12 cellular contexts compared by ENCODE assay signal in the genomic region with DNA sequence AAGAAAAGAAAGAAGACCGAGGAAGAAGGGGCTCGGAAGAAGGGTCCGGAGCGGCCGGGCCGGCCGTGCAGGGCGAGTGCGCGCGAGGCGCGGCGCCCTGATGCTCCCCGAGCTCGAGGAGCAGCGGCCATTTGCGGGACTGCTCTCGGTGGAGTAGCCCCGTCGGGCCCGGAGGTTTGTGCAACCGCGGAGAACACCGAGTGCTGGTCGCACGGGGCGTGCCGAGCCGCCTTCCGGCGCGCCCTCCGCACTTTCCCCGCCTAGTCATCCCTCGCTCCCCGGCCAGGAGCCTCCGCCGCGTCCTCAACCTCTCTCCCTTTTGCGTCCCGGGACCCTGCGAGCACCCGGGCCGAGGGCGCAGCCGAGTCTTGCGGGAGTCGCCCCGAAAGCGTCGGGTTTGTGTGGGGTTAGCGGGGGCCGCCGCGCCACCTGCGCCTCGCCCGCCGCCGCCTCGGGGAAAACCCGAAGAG.
DNase-seq lines count a peak whose midpoint lies in the region; ATAC-seq and TF ChIP-seq lines count a peak whose summit lies in the region.
"Had no signal": no experiment of that assay in that cellular context is flagged by ENCODE, and none has a peak within 500 bp of the region (broad histone marks: within the 10 kb centered on the region; RNA-seq: fewer than 3 reads in every experiment).

No MANE protein-coding gene starts in this region.

- no peak for TF ChIP-seq POLR2A in body of pancreas (IDR thresholded peaks at IDR 0.05)

- peaks cover 22% of the 10 kb centered on the region for H3K27me3 ChIP-seq in HUES64 (ENCODE audit: insufficient read depth, low read length)
- peaks cover 0 to 42% (median 10%) of the 10 kb centered on the region in 45 donors for H3K27me3 ChIP-seq in dorsolateral prefrontal cortex
- no peaks in the 10 kb centered on the region for H3K27me3 ChIP-seq in body of pancreas
- H3K27me3 ChIP-seq in CD8-positive, alpha-beta memory T cell (ENCODE audit: insufficient read depth, low read length, poor library complexity, severe bottlenecking) = no peaks in the 10 kb centered on the region

- H3K27ac Mint-ChIP-seq in CD14-positive monocyte = no peak overlapping the region
- no peak overlapping the region for H3K27ac Mint-ChIP-seq in natural killer cell treated with Interleukin-12 subunit alpha and Interleukin-12 subunit beta and Interleukin-15 and Interleukin-18, amount 100 ng/mL, for 72 hours
- no peak overlapping the region for H3K27ac Mint-ChIP-seq in CD8-positive, alpha-beta memory T cell
- H3K27ac Mint-ChIP-seq: CD4-positive, alpha-beta T cell had no signal

- H3K9me3 Mint-ChIP-seq in CD14-positive monocyte = peaks cover 0 to 22% (median 17%) of the 10 kb centered on the region in 7 donors
- peaks cover 4% of the 10 kb centered on the region for H3K9me3 Mint-ChIP-seq in natural killer cell treated with Interleukin-12 subunit alpha and Interleukin-12 subunit beta and Interleukin-15 and Interleukin-18, amount 100 ng/mL, for 72 hours
- peaks cover 0 to 33% (median 17%) of the 10 kb centered on the region in 5 donors for H3K9me3 Mint-ChIP-seq in CD8-positive, alpha-beta memory T cell
- H3K9me3 Mint-ChIP-seq: CD4-positive, alpha-beta T cell had no signal

- CTCF ChIA-PET in CD8-positive, alpha-beta memory T cell (lab: Charles Lee) = no interaction called here

- H3K27me3 Mint-ChIP-seq in CD14-positive monocyte (ENCODE audit: low read depth in 3 of 3) = peaks cover 30 to 63% (median 41%) of the 10 kb centered on the region in 3 donors
- peaks cover 29 to 39% of the 10 kb centered on the region in 2 donors for H3K27me3 Mint-ChIP-seq in natural killer cell treated with Interleukin-12 subunit alpha and Interleukin-12 subunit beta and Interleukin-15 and Interleukin-18, amount 100 ng/mL, for 72 hours
- peaks cover 29 to 33% of the 10 kb centered on the region in 2 donors for H3K27me3 Mint-ChIP-seq in CD8-positive, alpha-beta memory T cell

- no peaks in the 10 kb centered on the region for H3K9me3 ChIP-seq in HUES64 (ENCODE audit: insufficient read depth, low read depth, low read length)
- H3K9me3 ChIP-seq in body of pancreas = no peaks in the 10 kb centered on the region
- no peaks in the 10 kb centered on the region for H3K9me3 ChIP-seq in CD8-positive, alpha-beta memory T cell (ENCODE audit: low read length)

- under 1% methylated on average over 63 of the region's 63 CpGs for WGBS in HUES64
- WGBS in body of pancreas, 2 donors = 0 to 5% methylated on average over 6 to 20 of the region's 63 CpGs

- intact Hi-C loops in CD14-positive monocyte (cut with micrococcal nuclease) = no loop called here
- intact Hi-C loops in dorsolateral prefrontal cortex (cut with DNase I) = no loop called here
- intact Hi-C loops in body of pancreas (cut with DNase I) = no loop called here

- H3K4me3 ChIP-seq in HUES64 (ENCODE audit: low read length) (peak overlapping the region; percentile 47), dorsolateral prefrontal cortex (peak overlapping the region in 49 of 59 donors; percentile 2 to 54 (median 33)), body of pancreas (no peak overlapping the region)
- no peak overlapping the region for H3K4me3 ChIP-seq in CD8-positive, alpha-beta memory T cell (ENCODE audit: low read length)
- H3K4me3 ChIP-seq: K562 had no signal

- H3K36me3 ChIP-seq in HUES64 (ENCODE audit: insufficient read depth, low read length) = no peaks in the 10 kb centered on the region
- H3K36me3 ChIP-seq in body of pancreas (replicated peaks in 1 of 2; ENCODE audit: insufficient read depth in 1 of 2, low read depth in 2 of 2) = no peaks in the 10 kb centered on the region
- H3K36me3 ChIP-seq in CD8-positive, alpha-beta memory T cell (ENCODE audit: insufficient read depth, low read length) = no peaks in the 10 kb centered on the region
- H3K36me3 ChIP-seq: WERI-Rb-1 had no signal

- H3K27ac ChIP-seq in HUES64 (ENCODE audit: low read depth, low read length) (no peak overlapping the region), dorsolateral prefrontal cortex (no peak overlapping the region), body of pancreas (no peak overlapping the region)
- H3K27ac ChIP-seq in CD8-positive, alpha-beta memory T cell (ENCODE audit: low read depth, low read length) = no peak overlapping the region
- H3K27ac ChIP-seq: WERI-Rb-1 had no signal

- no peak overlapping the region for H3K9ac ChIP-seq in HUES64 (ENCODE audit: low read depth, low read length)

- DNase-seq in CD14-positive monocyte (ENCODE audit: low spot score) = no peak
- DNase-seq in dorsolateral prefrontal cortex = no peak
- no peak for DNase-seq in natural killer cell treated with Interleukin-12 subunit alpha and Interleukin-12 subunit beta and Interleukin-15 and Interleukin-18, amount 100 ng/mL, for 72 hours (ENCODE audit: low spot score)
- DNase-seq in SW 1271 (lab: John Stamatoyannopoulos, UW) = no peak
- no peak for DNase-seq in body of pancreas
- DNase-seq in CD8-positive, alpha-beta memory T cell = no peak
- DNase-seq in germinal center (ENCODE audit: low spot score) = no peak
- DNase-seq: dermis blood vessel endothelial cell, WERI-Rb-1 had no signal

- H3K4me3 Mint-ChIP-seq in CD14-positive monocyte = peak overlapping the region; percentile 69 to 84
- peak overlapping the region; percentile 48 for H3K4me3 Mint-ChIP-seq in natural killer cell treated with Interleukin-12 subunit alpha and Interleukin-12 subunit beta and Interleukin-15 and Interleukin-18, amount 100 ng/mL, for 72 hours
- H3K4me3 Mint-ChIP-seq in CD8-positive, alpha-beta memory T cell = peak overlapping the region in 2 of 7 donors; percentile 43 to 45
- H3K4me3 Mint-ChIP-seq: CD4-positive, alpha-beta T cell had no signal

- H3K4me1 ChIP-seq in HUES64 (ENCODE audit: insufficient read depth, low read length) = no peaks in the 10 kb centered on the region
- no peaks in the 10 kb centered on the region for H3K4me1 ChIP-seq in body of pancreas
- no peaks in the 10 kb centered on the region for H3K4me1 ChIP-seq in CD8-positive, alpha-beta memory T cell (ENCODE audit: insufficient read depth, low read length)

- H3K4me1 Mint-ChIP-seq in CD14-positive monocyte = peaks cover 8% of the 10 kb centered on the region
- peaks cover 4 to 5% of the 10 kb centered on the region in 2 donors for H3K4me1 Mint-ChIP-seq in natural killer cell treated with Interleukin-12 subunit alpha and Interleukin-12 subunit beta and Interleukin-15 and Interleukin-18, amount 100 ng/mL, for 72 hours (ENCODE audit: low read depth in 2 of 2)
- peaks cover 4 to 8% (median 8%) of the 10 kb centered on the region in 3 donors for H3K4me1 Mint-ChIP-seq in CD8-positive, alpha-beta memory T cell

- peaks cover 0 to 1% of the 10 kb centered on the region in 2 donors for H3K36me3 Mint-ChIP-seq in CD14-positive monocyte
- peaks cover 14% of the 10 kb centered on the region for H3K36me3 Mint-ChIP-seq in natural killer cell treated with Interleukin-12 subunit alpha and Interleukin-12 subunit beta and Interleukin-15 and Interleukin-18, amount 100 ng/mL, for 72 hours
- H3K36me3 Mint-ChIP-seq in CD8-positive, alpha-beta memory T cell = no peaks in the 10 kb centered on the region

- ATAC-seq in natural killer cell treated with Interleukin-12 subunit alpha and Interleukin-12 subunit beta and Interleukin-15 and Interleukin-18, amount 100 ng/mL, for 72 hours = peak in 1 of 2 donors; percentile 78
- no peak for ATAC-seq in body of pancreas
- ATAC-seq: K562 had no signal

- POLR2A ChIA-PET in CD8-positive, alpha-beta memory T cell (lab: Charles Lee) = no interaction called here

- TF ChIP-seq CTCF in CD14-positive monocyte (IDR thresholded peaks at IDR 0.05) (no peak), dorsolateral prefrontal cortex (IDR thresholded peaks at IDR 0.05 in 54 of 56, conservative IDR thresholded peaks at IDR 0.05 in 2 of 56; ENCODE audit: low read depth in 1 of 56, partially characterized antibody in 56 of 56) (no peak), body of pancreas (IDR thresholded peaks at IDR 0.05) (no peak)

Comparison
In these comparisons a context has a peak if more than half of its experiments do, and no peak if none do; other contexts are left out.
1. H3K4me3 ChIP-seq: peak in HUES64 (single experiment) and dorsolateral prefrontal cortex (49 of 59); none in body of pancreas (0 of 2) and CD8-positive, alpha-beta memory T cell (single experiment).